7 cellular contexts compared by ENCODE assay signal in genomic region chrX:153970398-153971123, GRCh38. TPM values are rescaled to one million over a fixed set of nuclear protein-coding genes. Genes with fewer than 3 reads are reported as not detected.
DNase-seq lines count a peak whose midpoint lies in the region; ATAC-seq and TF ChIP-seq lines count a peak whose summit lies in the region.

No MANE protein-coding gene starts in this region.

- intact Hi-C loops in head of caudate nucleus (cut with DNase I), result loop anchor here (5.0 kb wide), 1 partner anchor 127 kb away; the partner anchor contains the start of gene MECP2
- intact Hi-C loops in ovary (cut with DNase I), result no loop called here

- no peak for TF ChIP-seq EP300 in ovary (IDR thresholded peaks at IDR 0.05)

- H3K4me3 ChIP-seq in HEK293 (ENCODE audit: low read depth, low read length) (peak overlapping the region; percentile 95), ovary (peak overlapping the region; percentile 83)

- H3K36me3 ChIP-seq in ES-I3 (ENCODE audit: insufficient read depth, low read length) (no peaks in the 10 kb centered on the region; the same call in 1 of the 2 replicates), HEK293 (ENCODE audit: control insufficient read depth in 2 of 2, insufficient read depth in 1 of 2, low read length in 2 of 2) (peaks cover 0 to 27% of the 10 kb centered on the region in 2 experiments; a peak in 1 of 3 replicates), ovary (no peaks in the 10 kb centered on the region)

- DNase-seq in NCI-H2171 treated with DMSO at 0.1 percent for 48 hours (lab: John Stamatoyannopoulos, UW), result peak; percentile 43
- DNase-seq in activated naive CD4-positive, alpha-beta T cell treated with anti-CD3 and anti-CD28 coated beads, Interleukin-2, amount 50 U/mL, for 72 hours (ENCODE audit: low spot score in 2 of 2), result no peak
- DNase-seq in head of caudate nucleus, result peak in 36 of 42 donors; percentile 26 to 83 (median 53)
- DNase-seq in ovary, result peak in 4 of 5 donors; percentile 70 to 74 (median 74)
- no peak for DNase-seq in T-helper 9 cell

- H3K27ac Mint-ChIP-seq in activated naive CD4-positive, alpha-beta T cell treated with anti-CD3 and anti-CD28 coated beads, Interleukin-2, amount 50 U/mL, for 72 hours, result peak overlapping the region; percentile 95 to 100

- peak overlapping the region; percentile 77 for H3K9ac ChIP-seq in ES-I3 (ENCODE audit: low read depth, low read length)

- no peaks in the 10 kb centered on the region for H3K27me3 ChIP-seq in ovary

- H3K4me1 ChIP-seq in ES-I3 (ENCODE audit: insufficient read depth, low read length), result peaks cover 22% of the 10 kb centered on the region; the same call in 1 of the 2 replicates
- H3K4me1 ChIP-seq in HEK293 (ENCODE audit: control insufficient read depth, insufficient read depth, low read length), result peaks cover 10% of the 10 kb centered on the region
- peaks cover 14% of the 10 kb centered on the region for H3K4me1 ChIP-seq in ovary (ENCODE audit: insufficient read depth)

- peaks cover 37 to 44% of the 10 kb centered on the region in 2 donors for H3K36me3 Mint-ChIP-seq in activated naive CD4-positive, alpha-beta T cell treated with anti-CD3 and anti-CD28 coated beads, Interleukin-2, amount 50 U/mL, for 72 hours

- CTCF ChIA-PET in HEK293 (lab: Yijun Ruan, JAX), result interaction anchor here (0.5 to 7.0 kb wide), 6 partner anchors 20 to 47 kb away, joined by 3 to 65 read pairs (median 8); no protein-coding TSS in a partner anchor

- POLR2A ChIA-PET in HEK293 (lab: Yijun Ruan, JAX), result interaction anchor here (0.6 to 4.6 kb wide), 19 partner anchors 9 to 401 kb away, joined by 3 to 67 read pairs (median 5); partner anchors contain the start of genes MECP2 and NAA10

- peak overlapping the region; percentile 99 for H3K27ac ChIP-seq in HEK293 (ENCODE audit: extremely low read depth, low read depth, low read length)
- peak overlapping the region; percentile 100 for H3K27ac ChIP-seq in ovary

- no peak for TF ChIP-seq POLR2A in ovary (IDR thresholded peaks at IDR 0.05)

- WGBS in ovary, 3 donors, result 3 to 10% (median 8%) methylated on average over 46 to 47 of the region's 47 CpGs

- peak in 1 of 2 donors; percentile 8 for ATAC-seq in activated naive CD4-positive, alpha-beta T cell treated with anti-CD3 and anti-CD28 coated beads, Interleukin-2, amount 50 U/mL, for 72 hours

- 0 out of 2 replicates have a peak, but pooled peaks have one; percentile 13 for TF ChIP-seq CTCF in HEK293 (tag by site-specific recombination; IDR thresholded peaks at IDR 0.05)
- TF ChIP-seq CTCF in ovary (IDR thresholded peaks at IDR 0.05), result no peak

- no peaks in the 10 kb centered on the region; the same call in 1 of the 2 replicates for H3K9me3 ChIP-seq in ES-I3 (ENCODE audit: control insufficient read depth, insufficient read depth, low read length)
- H3K9me3 ChIP-seq in HEK293 (ENCODE audit: control insufficient read depth, insufficient read depth, low read depth, low read length), result no peaks in the 10 kb centered on the region
- H3K9me3 ChIP-seq in ovary, result no peaks in the 10 kb centered on the region

- H3K9me3 Mint-ChIP-seq in activated naive CD4-positive, alpha-beta T cell treated with anti-CD3 and anti-CD28 coated beads, Interleukin-2, amount 50 U/mL, for 72 hours, result no peaks in the 10 kb centered on the region

TF ChIP-seq in HEK293, 187 proteins besides CTCF, POLR2A, EP300 and RAD21 (continues in another document):
- TF ChIP-seq ZSCAN18 (tag by site-specific recombination; IDR thresholded peaks at IDR 0.05) (no peak), ZNF391 (tag by site-specific recombination; IDR thresholded peaks at IDR 0.05; ENCODE audit: borderline replicate concordance, low read depth) (no peak; the same call in 1 of the 2 replicates), ZFHX2 (tag by site-specific recombination; conservative IDR thresholded peaks at IDR 0.05) (no peak), EGR2 (tag by site-specific recombination; IDR thresholded peaks at IDR 0.05; ENCODE audit: low read depth) (no peak), ZNF514 (tag by site-specific recombination; IDR thresholded peaks at IDR 0.05) (no peak), ZBTB8A (tag by site-specific recombination; IDR thresholded peaks at IDR 0.05) (peak; percentile 34), OSR2 (tag by site-specific recombination; IDR thresholded peaks at IDR 0.05) (peak; percentile 24; the same call in 1 of the 2 replicates), SP7 (tag by site-specific recombination; IDR thresholded peaks at IDR 0.05) (peak; percentile 43; the same call in 1 of the 2 replicates), ZBTB10 (tag by site-specific recombination; IDR thresholded peaks at IDR 0.05) (no peak), ZBTB1 (tag by site-specific recombination; IDR thresholded peaks at IDR 0.05) (no peak), ZNF2 (tag by site-specific recombination; IDR thresholded peaks at IDR 0.05) (peak; percentile 45; the same call in 1 of the 2 replicates), ZNF311 (tag by site-specific recombination; IDR thresholded peaks at IDR 0.05; ENCODE audit: borderline replicate concordance) (no peak), ZNF112 (tag by site-specific recombination; IDR thresholded peaks at IDR 0.05) (no peak)
- TF ChIP-seq, protein P1, sequence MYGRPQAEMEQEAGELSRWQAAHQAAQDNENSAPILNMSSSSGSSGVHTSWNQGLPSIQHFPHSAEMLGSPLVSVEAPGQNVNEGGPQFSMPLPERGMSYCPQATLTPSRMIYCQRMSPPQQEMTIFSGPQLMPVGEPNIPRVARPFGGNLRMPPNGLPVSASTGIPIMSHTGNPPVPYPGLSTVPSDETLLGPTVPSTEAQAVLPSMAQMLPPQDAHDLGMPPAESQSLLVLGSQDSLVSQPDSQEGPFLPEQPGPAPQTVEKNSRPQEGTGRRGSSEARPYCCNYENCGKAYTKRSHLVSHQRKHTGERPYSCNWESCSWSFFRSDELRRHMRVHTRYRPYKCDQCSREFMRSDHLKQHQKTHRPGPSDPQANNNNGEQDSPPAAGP (tag by site-specific recombination; IDR thresholded peaks at IDR 0.05), result peak; percentile 94
- TF ChIP-seq, protein P2, sequence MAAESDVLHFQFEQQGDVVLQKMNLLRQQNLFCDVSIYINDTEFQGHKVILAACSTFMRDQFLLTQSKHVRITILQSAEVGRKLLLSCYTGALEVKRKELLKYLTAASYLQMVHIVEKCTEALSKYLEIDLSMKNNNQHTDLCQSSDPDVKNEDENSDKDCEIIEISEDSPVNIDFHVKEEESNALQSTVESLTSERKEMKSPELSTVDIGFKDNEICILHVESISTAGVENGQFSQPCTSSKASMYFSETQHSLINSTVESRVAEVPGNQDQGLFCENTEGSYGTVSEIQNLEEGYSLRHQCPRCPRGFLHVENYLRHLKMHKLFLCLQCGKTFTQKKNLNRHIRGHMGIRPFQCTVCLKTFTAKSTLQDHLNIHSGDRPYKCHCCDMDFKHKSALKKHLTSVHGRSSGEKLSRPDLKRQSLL (tag by site-specific recombination; IDR thresholded peaks at IDR 0.05), result peak; percentile 47; the same call in 1 of the 2 replicates

RNA-seq across cellular contexts. Expression of gene HCFC1, which starts 1.1 kb away (rescaled TPM):
- total RNA-seq in activated naive CD4-positive, alpha-beta T cell treated with anti-CD3 and anti-CD28 coated beads, Interleukin-2, amount 50 U/mL, for 72 hours, result 100 to 1,000 TPM in 1 of 2 donors, 10 to 100 TPM in 1; 95.9 to 102 TPM
- 10 to 100 TPM; 26.3 to 62.5 (median 53.1) TPM for total RNA-seq in ovary
- polyA plus RNA-seq in ovary, result 10 to 100 TPM; 13.3 to 19.7 TPM

RNA-seq across cellular contexts. Expression of gene TMEM187, which starts 2.0 kb away (rescaled TPM):
- total RNA-seq in activated naive CD4-positive, alpha-beta T cell treated with anti-CD3 and anti-CD28 coated beads, Interleukin-2, amount 50 U/mL, for 72 hours, result 1 to 10 TPM; 5.1 to 6.4 TPM
- 10 to 100 TPM in 3 of 7 donors, 1 to 10 TPM in 4; 4.4 to 11.6 (median 9.4) TPM for total RNA-seq in ovary
- polyA plus RNA-seq in ovary, result 1 to 10 TPM; 2.6 to 9.8 TPM

RNA-seq across cellular contexts. Expression of gene RENBP, which starts 26.1 kb away (rescaled TPM):
- 10 to 100 TPM; 14.8 to 16.1 TPM for total RNA-seq in activated naive CD4-positive, alpha-beta T cell treated with anti-CD3 and anti-CD28 coated beads, Interleukin-2, amount 50 U/mL, for 72 hours
- 1 to 10 TPM in 6 of 7 donors, under 1 TPM in 1; 0.80 to 4.9 (median 2.5) TPM for total RNA-seq in ovary
- 1 to 10 TPM; 1.2 to 2.8 TPM for polyA plus RNA-seq in ovary

RNA-seq across cellular contexts. Expression of gene NAA10, which starts 35.7 kb away (rescaled TPM):
- 100 to 1,000 TPM in 1 of 2 donors, 10 to 100 TPM in 1; 97.9 to 129 TPM for total RNA-seq in activated naive CD4-positive, alpha-beta T cell treated with anti-CD3 and anti-CD28 coated beads, Interleukin-2, amount 50 U/mL, for 72 hours
- total RNA-seq in ovary, result 10 to 100 TPM; 36.7 to 95.5 (median 64.2) TPM
- 10 to 100 TPM; 64.9 to 87.3 TPM for polyA plus RNA-seq in ovary

RNA-seq across cellular contexts. Expression of gene ARHGAP4, which starts 44.5 kb away (rescaled TPM):
- total RNA-seq in activated naive CD4-positive, alpha-beta T cell treated with anti-CD3 and anti-CD28 coated beads, Interleukin-2, amount 50 U/mL, for 72 hours, result 100 to 1,000 TPM in 1 of 2 donors, 10 to 100 TPM in 1; 90.0 to 138 TPM
- 10 to 100 TPM in 5 of 7 donors, 1 to 10 TPM in 2; 7.0 to 22.3 (median 11.4) TPM for total RNA-seq in ovary
- polyA plus RNA-seq in ovary, result 10 to 100 TPM in 1 of 2 donors, 1 to 10 TPM in 1; 1.2 to 14.7 TPM

Comparison
In these comparisons a context has a peak if more than half of its experiments do, and no peak if none do; other contexts are left out.
1. DNase-seq: peak in NCI-H2171 treated with DMSO at 0.1 percent for 48 hours (single experiment), head of caudate nucleus (36 of 42) and ovary (4 of 5); none in activated naive CD4-positive, alpha-beta T cell treated with anti-CD3 and anti-CD28 coated beads, Interleukin-2, amount 50 U/mL, for 72 hours (0 of 2) and T-helper 9 cell (single experiment).